ENCODE assay signal across 8 cellular contexts in genomic region chr3:19348929-19349564, GRCh38.
DNase-seq lines count a peak whose midpoint lies in the region; ATAC-seq and TF ChIP-seq lines count a peak whose summit lies in the region.

No MANE protein-coding gene starts in this region.

- H3K27ac ChIP-seq in endodermal cell (ENCODE audit: low read depth, low read length): no peak overlapping the region
- no peak overlapping the region for H3K27ac ChIP-seq in parathyroid adenoma

- H3K36me3 ChIP-seq in endodermal cell (ENCODE audit: control insufficient read depth, insufficient read depth, low read length) (peaks cover 48% of the 10 kb centered on the region), parathyroid adenoma (ENCODE audit: control insufficient read depth, insufficient read depth, low read length) (no peaks in the 10 kb centered on the region)

- H3K27me3 ChIP-seq in endodermal cell (ENCODE audit: control insufficient read depth, insufficient read depth, low read length, poor library complexity, severe bottlenecking) (no peaks in the 10 kb centered on the region), parathyroid adenoma (ENCODE audit: control insufficient read depth, insufficient read depth, low read length) (no peaks in the 10 kb centered on the region)

- peaks cover 9% of the 10 kb centered on the region for H3K9me3 Mint-ChIP-seq in endodermal cell

- H3K79me2 ChIP-seq in parathyroid adenoma: no peaks in the 10 kb centered on the region

- DNase-seq in AG09309 (ENCODE audit: low read depth) (no peak), NCI-H460 (ENCODE audit: extremely low read depth, low read depth) (peak; percentile 16), endodermal cell (peak; percentile 54), activated gamma-delta T cell treated with Interleukin-2 at 50 U/mL for 16 hours (no peak)
- DNase-seq in effector CD4-positive, alpha-beta T cell: no peak

- H3K9me3 ChIP-seq in endodermal cell (ENCODE audit: control insufficient read depth, low read length) (peaks cover 14% of the 10 kb centered on the region), parathyroid adenoma (ENCODE audit: control insufficient read depth, low read length) (no peaks in the 10 kb centered on the region)

- no peak overlapping the region for H2AFZ ChIP-seq in parathyroid adenoma

- H3K27ac Mint-ChIP-seq in endodermal cell: peak overlapping the region; percentile 48

- no peaks in the 10 kb centered on the region for H3K27me3 Mint-ChIP-seq in endodermal cell (ENCODE audit: insufficient read depth)

- peaks cover 10% of the 10 kb centered on the region for H3K4me1 Mint-ChIP-seq in endodermal cell

- no peak overlapping the region for H3K9ac ChIP-seq in endodermal cell (ENCODE audit: extremely low read depth, low read length, poor library complexity, severe bottlenecking)
- H3K9ac ChIP-seq in parathyroid adenoma: no peak overlapping the region

- H3K4me1 ChIP-seq in endodermal cell (ENCODE audit: control insufficient read depth, insufficient read depth, low read length) (no peaks in the 10 kb centered on the region), parathyroid adenoma (no peaks in the 10 kb centered on the region)

- TF ChIP-seq CTCF in AG09309 (IDR thresholded peaks at IDR 0.05; ENCODE audit: control insufficient read depth, insufficient read depth, low read depth, low read length, missing control alignments): peak; percentile 27
- TF ChIP-seq CTCF in GM12875 (IDR thresholded peaks at IDR 0.05; ENCODE audit: borderline replicate concordance, insufficient read depth, low read depth, low read length): peak; percentile 55
- peak; percentile 94 for TF ChIP-seq CTCF in endodermal cell (conservative IDR thresholded peaks at IDR 0.05)
- peak; percentile 60 for TF ChIP-seq CTCF in parathyroid adenoma (IDR thresholded peaks at IDR 0.05)

- H3K36me3 Mint-ChIP-seq in endodermal cell (ENCODE audit: low read depth): peaks cover 34% of the 10 kb centered on the region

- no peak overlapping the region for H3K4me2 ChIP-seq in parathyroid adenoma (ENCODE audit: low read length)

- 35% methylated on average over 4 of the region's 5 CpGs; no CpG with 5 or more reads in 1 of the 2 experiments for WGBS in endodermal cell (ENCODE audit: insufficient coverage in 1 of 2, insufficient read length in 1 of 2), 2 experiments

- no peak overlapping the region for H3K4me3 Mint-ChIP-seq in endodermal cell

- H3K4me3 ChIP-seq in AG09309 (ENCODE audit: control insufficient read depth, low read depth, low read length) (no peak overlapping the region), GM12875 (ENCODE audit: low read depth, low read length) (no peak overlapping the region), endodermal cell (ENCODE audit: low read length) (no peak overlapping the region), parathyroid adenoma (ENCODE audit: low read depth, low read length) (no peak overlapping the region)

- peak; percentile 75 for ATAC-seq in HG02759 (IDR thresholded peaks at IDR 0.05; ENCODE audit: unreplicated experiment)

Comparison
In these comparisons a context has a peak if more than half of its experiments do, and no peak if none do; other contexts are left out.
1. DNase-seq: peak in NCI-H460 (single experiment) and endodermal cell (single experiment); none in AG09309 (single experiment), effector CD4-positive, alpha-beta T cell (single experiment) and activated gamma-delta T cell treated with Interleukin-2 at 50 U/mL for 16 hours (single experiment).
2. CTCF ChIP-seq: peak in every context shown above with its lines; median percentile 94 in endodermal cell; 60 in parathyroid adenoma; 55 in GM12875; 27 in AG09309.